Comparison of ENCODE assay signal across 21 cellular contexts in the genomic region with DNA sequence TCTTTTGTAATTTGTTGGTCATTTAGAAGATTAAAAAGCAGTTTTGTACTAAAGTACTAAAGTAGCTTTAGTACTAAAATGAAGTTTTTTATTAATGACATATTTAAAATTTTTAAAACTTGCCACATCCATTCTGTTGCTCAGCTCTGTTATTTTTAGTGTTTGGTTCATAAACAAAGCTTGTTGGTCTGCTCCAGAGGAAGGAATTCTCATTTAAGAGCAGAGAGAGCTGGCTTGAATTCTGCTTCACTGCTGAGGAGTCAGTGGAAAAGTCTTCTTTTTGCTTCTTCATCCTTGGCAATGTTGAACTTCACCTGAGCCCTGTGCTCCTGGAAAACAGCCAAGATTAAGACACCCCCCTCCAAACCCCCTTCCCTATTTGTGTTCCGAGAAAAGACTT. TPM values are rescaled to one million over a fixed set of nuclear protein-coding genes. Genes with fewer than 3 reads are reported as not detected.
A peak's percentile ranks its signal among the peaks of the same experiment; 100 is the strongest.
DNase-seq lines count a peak whose midpoint lies in the region; ATAC-seq, FAIRE-seq and TF ChIP-seq lines count a peak whose summit lies in the region.
"Had no signal": no experiment of that assay in that cellular context is flagged by ENCODE, and none has a peak within 500 bp of the region (broad histone marks: within the 10 kb centered on the region; RNA-seq: fewer than 3 reads in every experiment).

No MANE protein-coding gene starts in this region.

- H3K4me1 ChIP-seq in trophoblast cell (ENCODE audit: control insufficient read depth in 1 of 2, insufficient read depth in 2 of 2, low read length in 2 of 2) (peaks cover 8 to 13% of the 10 kb centered on the region in 2 experiments), tibial artery (peaks cover 0 to 3% (median 0%) of the 10 kb centered on the region in 4 donors)
- H3K4me1 ChIP-seq: Peyer's patch had no signal

- H3K23ac ChIP-seq in trophoblast cell (ENCODE audit: low read length): no peak overlapping the region

- peak overlapping the region; percentile 77 for H3K27ac Mint-ChIP-seq in HFFc6

- TF ChIP-seq POLR2A in GM12891 (IDR thresholded peaks at IDR 0.05; ENCODE audit: low read depth, low read length): no peak

- peaks cover 8 to 11% of the 10 kb centered on the region in 2 experiments for H3K36me3 ChIP-seq in trophoblast cell (ENCODE audit: control insufficient read depth in 1 of 2, insufficient read depth in 2 of 2, low read length in 2 of 2)
- H3K36me3 ChIP-seq in tibial artery: peaks cover 21 to 50% (median 27%) of the 10 kb centered on the region in 3 donors

- peak overlapping the region; percentile 63 for H2BK120ac ChIP-seq in trophoblast cell (ENCODE audit: insufficient read depth, low read length, poor library complexity)

- H4K12ac ChIP-seq in trophoblast cell (ENCODE audit: low read depth, low read length): peak overlapping the region; percentile 73

- peak overlapping the region; percentile 42 for H4K8ac ChIP-seq in trophoblast cell (ENCODE audit: low read depth, low read length)

- no peak overlapping the region for H2AFZ ChIP-seq in trophoblast cell (ENCODE audit: insufficient read depth, low read length, poor library complexity)

- peak overlapping the region; percentile 10 for H2BK12ac ChIP-seq in trophoblast cell (ENCODE audit: low read length)

- no peak for FAIRE-seq in GM12891 (lab: Jason Lieb, UNC)
- FAIRE-seq: D721Med, HepG2 had no signal

- H3K27me3 ChIP-seq in trophoblast cell (ENCODE audit: insufficient read depth, low read length) (no peaks in the 10 kb centered on the region), tibial artery (no peaks in the 10 kb centered on the region)
- H3K27me3 ChIP-seq: Peyer's patch had no signal

- peak overlapping the region; percentile 44 for H3K4ac ChIP-seq in trophoblast cell (ENCODE audit: low read depth, low read length)

- no peaks in the 10 kb centered on the region for H3K9me3 Mint-ChIP-seq in HFFc6
- H3K9me3 Mint-ChIP-seq: CD8-positive, alpha-beta memory T cell had no signal

- H3K79me1 ChIP-seq in trophoblast cell (ENCODE audit: low read length): peaks cover 4% of the 10 kb centered on the region

- peak overlapping the region; percentile 86 for H4K91ac ChIP-seq in trophoblast cell (ENCODE audit: low read depth, low read length)

- peaks cover 58% of the 10 kb centered on the region for H3K4me1 Mint-ChIP-seq in HFFc6 (ENCODE audit: low read depth)

- H3K18ac ChIP-seq in trophoblast cell (ENCODE audit: low read length): no peak overlapping the region

- H3K9me3 ChIP-seq in trophoblast cell (ENCODE audit: insufficient read depth, low read depth, low read length): no peaks in the 10 kb centered on the region
- H3K9me3 ChIP-seq in tibial artery: no peaks in the 10 kb centered on the region
- H3K9me3 ChIP-seq: Peyer's patch had no signal

- no peaks in the 10 kb centered on the region; the same call in 1 of the 2 replicates for H3K27me3 Mint-ChIP-seq in HFFc6 (ENCODE audit: insufficient read depth)
- H3K27me3 Mint-ChIP-seq: CD8-positive, alpha-beta memory T cell had no signal

- H3K4me3 ChIP-seq in AG10803 (ENCODE audit: low read length): no peak overlapping the region
- H3K4me3 ChIP-seq in trophoblast cell (ENCODE audit: low read depth, low read length): no peak overlapping the region
- H3K4me3 ChIP-seq in tibial artery: no peak overlapping the region
- H3K4me3 ChIP-seq: Peyer's patch had no signal

- H3K36me3 Mint-ChIP-seq in HFFc6 (ENCODE audit: low read depth): peaks cover 33% of the 10 kb centered on the region

- H3K79me2 ChIP-seq in trophoblast cell (ENCODE audit: control insufficient read depth, insufficient read depth, low read length, poor library complexity): no peaks in the 10 kb centered on the region

- no peak for TF ChIP-seq CTCF in AG10803 (conservative IDR thresholded peaks at IDR 0.05; ENCODE audit: low read length)
- no peak for TF ChIP-seq CTCF in HFFc6 (IDR thresholded peaks at IDR 0.05)
- TF ChIP-seq CTCF in tibial artery (IDR thresholded peaks at IDR 0.05): no peak

- ATAC-seq in HG02840 (IDR thresholded peaks at IDR 0.05; ENCODE audit: low FRiP score, unreplicated experiment): no peak
- ATAC-seq: HCT116, HepG2 had no signal

- peak overlapping the region; percentile 69 for H2BK5ac ChIP-seq in trophoblast cell (ENCODE audit: low read depth, low read length, poor library complexity)

- no CpG with 5 or more reads among the region's 1 CpG for WGBS in trophoblast cell (ENCODE audit: extremely low coverage, insufficient coverage, insufficient read length)

- no peak overlapping the region for H2AK5ac ChIP-seq in trophoblast cell (ENCODE audit: low read length)

- no peak overlapping the region for H3K14ac ChIP-seq in trophoblast cell (ENCODE audit: low read length)

- intact Hi-C loops in tibial artery (cut with DNase I; ENCODE audit: low total_unique reads): no loop called here

- H3K27ac ChIP-seq in trophoblast cell (ENCODE audit: low read depth, low read length): peak overlapping the region; percentile 93
- no peak overlapping the region for H3K27ac ChIP-seq in tibial artery
- H3K27ac ChIP-seq: Peyer's patch had no signal

- DNase-seq in AG10803 (ENCODE audit: low read depth) (peak; percentile 50), HFFc6 (peak; percentile 22), fibroblast of peridontal ligament (ENCODE audit: extremely low read depth) (peak; percentile 16), trophoblast cell (no peak), tibial artery (no peak), GM12891 (ENCODE audit: insufficient read length, low spot score) (no peak), SIG-M5 treated with dmso at 0.1 percent for 504 hours (lab: John Stamatoyannopoulos, UW; ENCODE audit: unreplicated experiment) (no peak)
- DNase-seq: C1 segment of cervical spinal cord; CD8-positive, alpha-beta memory T cell; KG1; NCI-H187; NCI-H2107; NCI-H510A; NCI-H748 treated with DMSO at 0.1 percent for 48 hours; NK-92 treated with Interleukin-12 subunit alpha and Interleukin-12 subunit beta, amount 100 ng/mL, for 24 hours; Peyer's patch had no signal

- H3K4me3 Mint-ChIP-seq in HFFc6: peak overlapping the region; percentile 58
- H3K4me3 Mint-ChIP-seq: CD8-positive, alpha-beta memory T cell had no signal

- no peak overlapping the region for H3K9ac ChIP-seq in trophoblast cell (ENCODE audit: low read length)

- peak overlapping the region; percentile 51 for H3K4me2 ChIP-seq in trophoblast cell (ENCODE audit: low read length)

TF ChIP-seq in GM12891, 5 proteins besides CTCF, POLR2A, EP300 and RAD21:
- TF ChIP-seq POLR2AphosphoS5 (IDR thresholded peaks at IDR 0.05; ENCODE audit: low read depth, low read length): no peak
- no peak for TF ChIP-seq TAF1 (IDR thresholded peaks at IDR 0.05; ENCODE audit: low read depth, low read length)
- TF ChIP-seq SPI1 (IDR thresholded peaks at IDR 0.05; ENCODE audit: low read depth, low read length): no peak
- no peak for TF ChIP-seq PAX5 (IDR thresholded peaks at IDR 0.05; ENCODE audit: insufficient read depth, low read length, severe bottlenecking)
- TF ChIP-seq POU2F2 (IDR thresholded peaks at IDR 0.05; ENCODE audit: low read depth, low read length): no peak

RNA-seq across cellular contexts. Expression of a gene that starts 40.6 kb away (rescaled TPM):
- total RNA-seq in HFFc6 (2021; fragmentation: NEBNext Ultra II Directional; extraction: Animal tissue kit (Norgen Biotek cat#: 25700)): 10 to 100 TPM; 37.9 to 51.6 (median 39.7) TPM
- 21.6 and 21.7 TPM in 2 replicates for polyA plus RNA-seq in trophoblast cell (2013)
- polyA plus RNA-seq in GM12891 (2012; ENCODE audit: low read depth, missing spikeins): 17.4 TPM

RNA-seq across cellular contexts. Expression of a gene that starts 42.5 kb away (rescaled TPM):
- 1 to 10 TPM; 1.9 to 8.0 (median 7.2) TPM for total RNA-seq in HFFc6 (2021; fragmentation: NEBNext Ultra II Directional; extraction: Animal tissue kit (Norgen Biotek cat#: 25700))
- polyA plus RNA-seq in trophoblast cell (2013): 2.7 TPM in 2 replicates
- polyA plus RNA-seq in GM12891 (2012; ENCODE audit: low read depth, missing spikeins): not detected
- total RNA-seq: SK-MEL-5 had no signal

Comparison
In these comparisons a context has a peak if more than half of its experiments do, and no peak if none do; other contexts are left out.
1. DNase-seq: peak in AG10803 (single experiment), HFFc6 (single experiment) and fibroblast of peridontal ligament (single experiment); none in trophoblast cell (0 of 2), tibial artery (0 of 2), GM12891 (single experiment) and SIG-M5 treated with dmso at 0.1 percent for 504 hours (single experiment).